ENCODE assay signal across 14 cellular contexts in genomic region chr7:50147952-50148351, GRCh38. TPM values are rescaled to one million over a fixed set of nuclear protein-coding genes. Genes with fewer than 3 reads are reported as not detected.
A peak's percentile ranks its signal among the peaks of the same experiment; 100 is the strongest.
DNase-seq lines count a peak whose midpoint lies in the region; ATAC-seq and TF ChIP-seq lines count a peak whose summit lies in the region.
"Had no signal": no experiment of that assay in that cellular context is flagged by ENCODE, and none has a peak within 500 bp of the region (broad histone marks: within the 10 kb centered on the region; RNA-seq: fewer than 3 reads in every experiment).

No MANE protein-coding gene starts in this region.

- peaks cover 46 to 99% (median 82%) of the 10 kb centered on the region in 10 experiments for H3K4me1 ChIP-seq in BLaER1 treated with 17β-estradiol and CSF1 and Interleukin-3, amounts not matched to agents 10 nM and 100 nM
- H3K4me1 ChIP-seq in OCI-LY1 (ENCODE audit: insufficient read depth, low read length, severe bottlenecking), result peaks cover 100% of the 10 kb centered on the region
- H3K4me1 ChIP-seq in hepatocyte (ENCODE audit: insufficient read depth), result no peaks in the 10 kb centered on the region

- H3K9me3 ChIP-seq in BLaER1 treated with 17β-estradiol and CSF1 and Interleukin-3, amounts not matched to agents 10 nM and 100 nM (replicated peaks in 1 of 11), result no peaks in the 10 kb centered on the region
- no peaks in the 10 kb centered on the region for H3K9me3 ChIP-seq in OCI-LY1 (ENCODE audit: low read length)
- H3K9me3 ChIP-seq in hepatocyte (ENCODE audit: low read depth), result no peaks in the 10 kb centered on the region

- TF ChIP-seq CTCF in OCI-LY1 (IDR thresholded peaks at IDR 0.05; ENCODE audit: low read length) (no peak), hepatocyte (IDR thresholded peaks at IDR 0.05; ENCODE audit: poor library complexity) (no peak)

- H3K9ac ChIP-seq in BLaER1 treated with 17β-estradiol and CSF1 and Interleukin-3, amounts not matched to agents 10 nM and 100 nM, result peak overlapping the region in 2 of 11 experiments; percentile 32 to 47; a peak in 2 of 22 replicates
- peak overlapping the region; percentile 74 for H3K9ac ChIP-seq in OCI-LY1 (ENCODE audit: low read length)

- ATAC-seq in GM18873 (IDR thresholded peaks at IDR 0.05; ENCODE audit: low FRiP score, unreplicated experiment), result peak; percentile 11
- peak; percentile 10 for ATAC-seq in HG02885 (IDR thresholded peaks at IDR 0.05; ENCODE audit: poor library complexity, unreplicated experiment)
- ATAC-seq: left ventricle myocardium superior had no signal

- H3K27ac ChIP-seq in BLaER1 treated with 17β-estradiol and CSF1 and Interleukin-3, amounts not matched to agents 10 nM and 100 nM, result peak overlapping the region in 4 of 11 experiments; percentile 46 to 60 (median 54); a peak in 8 of 22 replicates
- H3K27ac ChIP-seq in OCI-LY1 (ENCODE audit: low read depth, low read length, poor library complexity, severe bottlenecking), result peak overlapping the region; percentile 94
- no peak overlapping the region for H3K27ac ChIP-seq in hepatocyte
- H3K27ac ChIP-seq: HL-60 had no signal

- H3K36me3 ChIP-seq in BLaER1 treated with 17β-estradiol and CSF1 and Interleukin-3, amounts not matched to agents 10 nM and 100 nM, result no peaks in the 10 kb centered on the region
- H3K36me3 ChIP-seq in OCI-LY1 (ENCODE audit: insufficient read depth, low read length) (no peaks in the 10 kb centered on the region), hepatocyte (replicated peaks; ENCODE audit: insufficient read depth, low read depth) (no peaks in the 10 kb centered on the region)

- 89% methylated on average over 4 of the region's 4 CpGs for WGBS in hepatocyte (ENCODE audit: low lambda C conversion rate, missing lambda C conversion rate)

- H3F3A ChIP-seq in OCI-LY1 (ENCODE audit: insufficient read depth, low read length), result peaks cover 12% of the 10 kb centered on the region

- H3K9me2 ChIP-seq in OCI-LY1 (ENCODE audit: low read depth, low read length), result no peaks in the 10 kb centered on the region
- no peaks in the 10 kb centered on the region for H3K9me2 ChIP-seq in hepatocyte (replicated peaks; ENCODE audit: insufficient read depth)

- H3K4me2 ChIP-seq in BLaER1 treated with 17β-estradiol and CSF1 and Interleukin-3, amounts not matched to agents 10 nM and 100 nM, result peak overlapping the region; percentile 23 to 80 (median 65); a peak in 20 of 22 replicates
- H3K4me2 ChIP-seq in OCI-LY1 (ENCODE audit: low read length), result peak overlapping the region; percentile 51
- H3K4me2 ChIP-seq in hepatocyte, result no peak overlapping the region

- H3K27me3 ChIP-seq in BLaER1 treated with 17β-estradiol and CSF1 and Interleukin-3, amounts not matched to agents 10 nM and 100 nM, result no peaks in the 10 kb centered on the region
- no peaks in the 10 kb centered on the region for H3K27me3 ChIP-seq in OCI-LY1 (ENCODE audit: insufficient read depth, low read length)
- H3K27me3 ChIP-seq in hepatocyte, result no peaks in the 10 kb centered on the region

- no peaks in the 10 kb centered on the region for H4K20me1 ChIP-seq in BLaER1 treated with 17β-estradiol and CSF1 and Interleukin-3, amounts not matched to agents 10 nM and 100 nM
- H4K20me1 ChIP-seq in OCI-LY1 (ENCODE audit: insufficient read depth, low read length) (no peaks in the 10 kb centered on the region), hepatocyte (ENCODE audit: insufficient read depth, poor library complexity, severe bottlenecking) (no peaks in the 10 kb centered on the region)

- H2AFZ ChIP-seq in OCI-LY1 (ENCODE audit: low read length) (no peak overlapping the region), hepatocyte (no peak overlapping the region)

- peak overlapping the region in 1 of 10 experiments; percentile 3; a peak in 1 of 20 replicates for H3K4me3 ChIP-seq in BLaER1 treated with 17β-estradiol and CSF1 and Interleukin-3, amounts not matched to agents 10 nM and 100 nM
- H3K4me3 ChIP-seq in OCI-LY1 (ENCODE audit: low read depth, low read length, poor library complexity, severe bottlenecking) (peak overlapping the region; percentile 22), hepatocyte (no peak overlapping the region)

- H3K79me2 ChIP-seq in OCI-LY1 (ENCODE audit: insufficient read depth, low read length) (no peaks in the 10 kb centered on the region), hepatocyte (no peaks in the 10 kb centered on the region)

- DNase-seq in epidermal melanocyte (ENCODE audit: insufficient read length, low spot score) (no peak), hepatocyte (ENCODE audit: low spot score) (no peak), RPMI8226 (no peak)
- DNase-seq in stimulated activated CD4-positive, alpha-beta T cell treated with anti-CD3 and anti-CD28 coated beads, Interleukin-15, amount 100 ng/mL, for 24 hours, result no peak
- DNase-seq: left ventricle myocardium superior, NCI-H146 had no signal

RNA-seq across cellular contexts. Expression of gene ZPBP, which starts 54.9 kb away (rescaled TPM):
- not detected in 2 replicates for total RNA-seq in hepatocyte
- not detected in 2 replicates for polyA plus RNA-seq in hepatocyte
- total RNA-seq: bronchial epithelial cell, left ventricle myocardium superior, renal cortical epithelial cell, RPMI7951 had no signal
